1 cellular context compared by ENCODE assay signal in genomic region chr3:125168711-125169410, GRCh38.
TF ChIP-seq lines count a peak whose summit lies in the region.

No MANE protein-coding gene starts in this region.

TF ChIP-seq in IMR-90, 13 proteins besides CTCF, POLR2A, EP300 and RAD21:
- TF ChIP-seq USF2 (IDR thresholded peaks at IDR 0.05; ENCODE audit: low read depth, low read length) (no peak), ELK1 (IDR thresholded peaks at IDR 0.05; ENCODE audit: borderline replicate concordance, low read depth, low read length) (no peak), SMC3 (IDR thresholded peaks at IDR 0.05; ENCODE audit: low read depth, low read length) (no peak)
